Comparison of ENCODE assay signal across 33 cellular contexts in genomic region chr1:53529555-53529954, GRCh38.
"Had no signal": no experiment of that assay in that cellular context is flagged by ENCODE, and none has a peak within 500 bp of the region (broad histone marks: within the 10 kb centered on the region; RNA-seq: fewer than 3 reads in every experiment).

No MANE protein-coding gene starts in this region.

- H3K36me3 ChIP-seq: adrenal gland, ascending aorta, brain microvascular endothelial cell, breast epithelium, cardiac muscle cell had no signal

- H3K27ac ChIP-seq: adrenal gland, ascending aorta, body of pancreas, brain microvascular endothelial cell, breast epithelium, cardiac muscle cell had no signal

- H3K4me1 ChIP-seq: adrenal gland had no signal

- H3K27me3 ChIP-seq: adrenal gland, ascending aorta, body of pancreas, brain microvascular endothelial cell, breast epithelium had no signal

- H3K4me3 ChIP-seq: adrenal gland, ascending aorta, body of pancreas, breast epithelium, cardiac muscle cell had no signal

- DNase-seq: activated effector memory CD4-positive, alpha-beta T cell treated with anti-CD3 and anti-CD28 coated beads, Interleukin-2, amount 50 U/mL, for 16 hours; activated effector memory CD4-positive, alpha-beta T cell treated with Interleukin-2 at 50 U/mL for 16 hours; activated gamma-delta T cell; activated gamma-delta T cell treated with Interleukin-2 at 50 U/mL for 16 hours; activated naive CD4-positive, alpha-beta T cell; activated naive CD4-positive, alpha-beta T cell treated with anti-CD3 and anti-CD28 coated beads for 36 hours; activated naive CD4-positive, alpha-beta T cell treated with anti-CD3 and anti-CD28 coated beads, Interleukin-2, amount 10 ng/mL, durations not matched to agents 7 days and 5 days; activated naive CD4-positive, alpha-beta T cell treated with anti-CD3 and anti-CD28 coated beads, Interleukin-2, amount 50 U/mL, for 16 hours; activated naive CD4-positive, alpha-beta T cell treated with Interleukin-2 at 50 U/mL for 16 hours; activated naive CD8-positive, alpha-beta T cell treated with anti-CD3 and anti-CD28 coated beads for 36 hours; activated naive CD8-positive, alpha-beta T cell treated with anti-CD3 and anti-CD28 coated beads, Interleukin-2, amount 10 ng/mL, durations not matched to agents 7 days and 5 days; activated naive CD8-positive, alpha-beta T cell treated with anti-CD3 and anti-CD28 coated beads, Interleukin-2, amount 50 U/mL, for 24 hours; activated T-cell treated with anti-CD3 and anti-CD28 coated beads for 4 hours; activated T-cell treated with anti-CD3 and anti-CD28 coated beads, Interleukin-2, amount 50 U/mL, for 1 hour; activated T-cell treated with anti-CD3 and anti-CD28 coated beads, Interleukin-2, amount 50 U/mL, for 24 hours; activated T-cell treated with anti-CD3 and anti-CD28 coated beads, Interleukin-2, amount 50 U/mL, for 4 hours; activated T-cell treated with anti-CD3 and anti-CD28 coated beads, Interleukin-2, amount 50 U/mL, for 48 hours; activated T-cell treated with anti-CD3 and anti-CD28 coated beads, Interleukin-2, amount 50 U/mL, for 72 hours; adrenal gland; amniotic stem cell; amygdala; anterior cingulate cortex; aorta; body of pancreas; brain microvascular endothelial cell; caudate nucleus; central memory CD4-positive, alpha-beta T cell; cerebellar nuclear complex had no signal

- ATAC-seq: activated naive CD4-positive, alpha-beta T cell treated with anti-CD3 and anti-CD28 coated beads, Interleukin-2, amount 50 U/mL, for 72 hours; activated naive CD8-positive, alpha-beta T cell treated with anti-CD3 and anti-CD28 coated beads, Interleukin-2, amount 50 U/mL, for 24 hours; activated T-cell treated with anti-CD3 and anti-CD28 coated beads, Interleukin-2, amount 50 U/mL, for 4 hours; activated T-cell treated with anti-CD3 and anti-CD28 coated beads, Interleukin-2, amount 50 U/mL, for 72 hours; activated T-helper 17 cell treated with anti-CD3 and anti-CD28 coated beads, Interleukin-2, amount 50 U/mL, for 72 hours; body of pancreas had no signal

- H3K9me3 ChIP-seq: adrenal gland, ascending aorta, body of pancreas, breast epithelium had no signal
